ENCODE assay signal across 1 cellular context in the genomic region with DNA sequence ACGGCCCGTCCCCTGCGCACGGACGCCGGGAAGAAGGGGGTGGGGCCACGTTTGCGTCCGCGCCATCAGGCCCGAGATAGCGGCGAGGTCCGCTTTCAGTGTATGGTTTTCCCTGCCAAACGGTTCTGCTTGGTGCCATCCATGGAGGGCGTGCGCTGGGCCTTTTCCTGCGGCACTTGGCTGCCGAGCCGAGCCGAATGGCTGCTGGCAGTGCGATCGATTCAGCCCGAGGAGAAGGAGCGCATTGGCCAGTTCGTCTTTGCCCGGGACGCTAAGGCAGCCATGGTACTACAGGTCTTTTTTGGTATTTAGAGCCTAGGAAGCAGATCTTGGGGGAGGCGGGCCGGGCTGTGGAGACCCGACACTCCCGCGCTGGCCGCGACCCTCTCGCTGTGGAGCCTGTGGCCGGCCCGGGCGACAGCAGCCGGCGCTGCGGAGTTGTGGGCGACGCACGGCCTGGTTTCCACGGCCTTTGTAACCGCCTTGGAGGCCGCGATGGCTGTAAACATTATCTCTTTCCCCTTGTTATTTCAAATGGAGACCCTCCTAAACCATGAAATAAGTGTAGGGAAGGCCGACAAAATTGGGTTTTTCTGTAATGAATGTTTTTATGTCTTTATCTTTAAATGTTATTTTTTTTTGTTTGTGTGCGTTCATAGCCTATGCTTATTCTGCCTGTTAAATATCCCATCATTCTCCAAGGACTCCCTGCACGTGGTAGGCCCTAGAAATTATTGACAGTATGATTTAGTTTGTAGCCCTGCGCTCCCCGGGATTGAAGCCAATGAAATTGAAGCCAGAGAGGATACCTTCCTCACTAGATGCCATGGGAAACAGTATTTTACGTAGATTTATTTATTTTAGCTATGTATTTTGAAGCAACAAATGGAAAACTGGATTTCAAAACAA.
TF ChIP-seq lines count a peak whose summit lies in the region.

A gene with protein sequence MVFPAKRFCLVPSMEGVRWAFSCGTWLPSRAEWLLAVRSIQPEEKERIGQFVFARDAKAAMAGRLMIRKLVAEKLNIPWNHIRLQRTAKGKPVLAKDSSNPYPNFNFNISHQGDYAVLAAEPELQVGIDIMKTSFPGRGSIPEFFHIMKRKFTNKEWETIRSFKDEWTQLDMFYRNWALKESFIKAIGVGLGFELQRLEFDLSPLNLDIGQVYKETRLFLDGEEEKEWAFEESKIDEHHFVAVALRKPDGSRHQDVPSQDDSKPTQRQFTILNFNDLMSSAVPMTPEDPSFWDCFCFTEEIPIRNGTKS (plus strand): TSS at position 54 of the 909 bp plus-strand sequence. CDS start 49 bp downstream, at position 103.

TF ChIP-seq in HepG2, 621 proteins besides CTCF, POLR2A, EP300 and RAD21 (continued from another document and continues in another):
- TF ChIP-seq, protein P1, sequence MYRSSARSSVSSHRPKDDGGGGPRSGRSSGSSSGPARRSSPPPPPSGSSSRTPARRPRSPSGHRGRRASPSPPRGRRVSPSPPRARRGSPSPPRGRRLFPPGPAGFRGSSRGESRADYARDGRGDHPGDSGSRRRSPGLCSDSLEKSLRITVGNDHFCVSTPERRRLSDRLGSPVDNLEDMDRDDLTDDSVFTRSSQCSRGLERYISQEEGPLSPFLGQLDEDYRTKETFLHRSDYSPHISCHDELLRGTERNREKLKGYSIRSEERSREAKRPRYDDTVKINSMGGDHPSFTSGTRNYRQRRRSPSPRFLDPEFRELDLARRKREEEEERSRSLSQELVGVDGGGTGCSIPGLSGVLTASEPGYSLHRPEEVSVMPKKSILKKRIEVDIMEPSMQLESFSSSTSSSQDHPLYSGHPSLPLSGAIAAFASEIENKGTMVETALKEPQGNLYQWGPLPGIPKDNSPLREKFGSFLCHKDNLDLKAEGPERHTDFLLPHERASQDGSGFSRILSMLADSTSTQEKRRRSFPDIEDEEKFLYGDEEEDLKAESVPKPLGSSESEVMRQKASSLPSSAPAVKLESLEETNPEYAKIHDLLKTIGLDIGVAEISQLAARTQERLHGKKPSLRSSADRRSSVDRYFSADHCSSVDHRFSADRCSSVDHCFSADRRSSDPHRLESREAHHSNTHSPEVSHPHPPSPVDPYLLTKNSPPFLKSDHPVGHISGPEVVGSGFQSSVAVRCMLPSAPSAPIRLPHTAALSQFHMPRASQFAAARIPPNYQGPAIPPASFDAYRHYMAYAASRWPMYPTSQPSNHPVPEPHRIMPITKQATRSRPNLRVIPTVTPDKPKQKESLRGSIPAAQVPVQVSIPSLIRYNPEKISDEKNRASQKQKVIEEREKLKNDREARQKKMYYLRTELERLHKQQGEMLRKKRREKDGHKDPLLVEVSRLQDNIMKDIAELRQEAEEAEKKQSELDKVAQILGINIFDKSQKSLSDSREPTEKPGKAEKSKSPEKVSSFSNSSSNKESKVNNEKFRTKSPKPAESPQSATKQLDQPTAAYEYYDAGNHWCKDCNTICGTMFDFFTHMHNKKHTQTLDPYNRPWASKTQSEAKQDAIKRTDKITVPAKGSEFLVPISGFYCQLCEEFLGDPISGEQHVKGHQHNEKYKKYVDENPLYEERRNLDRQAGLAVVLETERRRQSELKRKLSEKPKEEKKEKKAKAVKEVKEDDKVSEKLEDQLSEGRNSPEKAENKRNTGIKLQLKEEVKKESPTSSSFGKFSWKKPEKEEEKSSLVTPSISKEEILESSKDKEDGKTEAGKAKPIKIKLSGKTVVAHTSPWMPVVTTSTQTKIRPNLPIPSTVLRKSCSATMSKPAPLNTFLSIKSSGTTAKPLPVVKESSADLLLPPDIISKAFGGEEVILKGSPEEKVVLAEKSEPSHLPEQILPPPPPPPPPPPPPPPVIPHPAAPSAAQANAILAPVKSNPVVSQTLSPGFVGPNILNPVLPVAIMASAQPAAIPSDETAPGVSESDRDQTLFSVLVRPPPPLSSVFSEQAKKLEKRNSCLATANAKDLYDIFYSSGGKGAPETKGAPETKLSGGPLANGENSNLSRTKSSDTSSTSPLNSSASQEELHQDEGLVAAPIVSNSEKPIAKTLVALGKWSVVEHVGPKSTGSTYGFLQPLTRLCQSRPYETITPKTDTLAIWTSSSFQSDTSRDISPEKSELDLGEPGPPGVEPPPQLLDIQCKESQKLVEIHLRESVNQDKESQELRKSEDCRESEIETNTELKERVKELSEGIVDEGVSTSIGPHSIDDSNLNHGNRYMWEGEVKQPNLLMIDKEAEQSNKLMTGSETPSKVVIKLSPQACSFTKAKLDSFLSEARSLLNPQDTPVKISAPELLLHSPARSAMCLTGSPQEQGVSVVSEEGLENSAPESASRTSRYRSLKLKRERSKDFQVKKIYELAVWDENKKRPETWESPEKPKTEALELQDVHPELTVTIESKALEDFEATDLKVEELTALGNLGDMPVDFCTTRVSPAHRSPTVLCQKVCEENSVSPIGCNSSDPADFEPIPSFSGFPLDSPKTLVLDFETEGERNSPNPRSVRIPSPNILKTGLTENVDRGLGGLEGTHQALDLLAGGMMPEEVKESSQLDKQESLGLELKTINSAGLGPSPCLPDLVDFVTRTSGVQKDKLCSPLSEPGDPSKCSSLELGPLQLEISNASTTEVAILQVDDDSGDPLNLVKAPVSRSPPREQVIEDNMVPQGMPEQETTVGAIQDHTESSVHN (CRISPR knock-in tag; IDR thresholded peaks at IDR 0.05): no peak
- TF ChIP-seq, protein P2, sequence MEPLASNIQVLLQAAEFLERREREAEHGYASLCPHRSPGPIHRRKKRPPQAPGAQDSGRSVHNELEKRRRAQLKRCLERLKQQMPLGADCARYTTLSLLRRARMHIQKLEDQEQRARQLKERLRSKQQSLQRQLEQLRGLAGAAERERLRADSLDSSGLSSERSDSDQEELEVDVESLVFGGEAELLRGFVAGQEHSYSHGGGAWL (CRISPR knock-in tag; IDR thresholded peaks at IDR 0.05): peak; percentile 77
- TF ChIP-seq SOX5 (CRISPR knock-in tag; IDR thresholded peaks at IDR 0.05; ENCODE audit: borderline replicate concordance): no peak
- TF ChIP-seq, protein P3, sequence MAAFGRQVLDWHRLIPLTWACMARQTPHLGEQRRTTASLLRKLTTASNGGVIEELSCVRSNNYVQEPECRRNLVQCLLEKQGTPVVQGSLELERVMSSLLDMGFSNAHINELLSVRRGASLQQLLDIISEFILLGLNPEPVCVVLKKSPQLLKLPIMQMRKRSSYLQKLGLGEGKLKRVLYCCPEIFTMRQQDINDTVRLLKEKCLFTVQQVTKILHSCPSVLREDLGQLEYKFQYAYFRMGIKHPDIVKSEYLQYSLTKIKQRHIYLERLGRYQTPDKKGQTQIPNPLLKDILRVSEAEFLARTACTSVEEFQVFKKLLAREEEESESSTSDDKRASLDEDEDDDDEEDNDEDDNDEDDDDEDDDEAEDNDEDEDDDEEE (CRISPR knock-in tag; IDR thresholded peaks at IDR 0.05): 0 out of 2 replicates have a peak, but pooled peaks have one; percentile 48
- TF ChIP-seq, protein P4, sequence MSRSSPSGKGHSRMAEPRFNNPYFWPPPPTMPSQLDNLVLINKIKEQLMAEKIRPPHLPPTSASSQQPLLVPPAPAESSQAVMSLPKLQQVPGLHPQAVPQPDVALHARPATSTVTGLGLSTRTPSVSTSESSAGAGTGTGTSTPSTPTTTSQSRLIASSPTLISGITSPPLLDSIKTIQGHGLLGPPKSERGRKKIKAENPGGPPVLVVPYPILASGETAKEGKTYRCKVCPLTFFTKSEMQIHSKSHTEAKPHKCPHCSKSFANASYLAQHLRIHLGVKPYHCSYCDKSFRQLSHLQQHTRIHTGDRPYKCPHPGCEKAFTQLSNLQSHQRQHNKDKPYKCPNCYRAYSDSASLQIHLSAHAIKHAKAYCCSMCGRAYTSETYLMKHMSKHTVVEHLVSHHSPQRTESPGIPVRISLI (CRISPR knock-in tag; IDR thresholded peaks at IDR 0.05; ENCODE audit: borderline replicate concordance): peak; percentile 34; the same call in 1 of the 2 replicates
- peak; percentile 79 for TF ChIP-seq YEATS4 (CRISPR knock-in tag; IDR thresholded peaks at IDR 0.05; ENCODE audit: borderline replicate concordance)
- TF ChIP-seq ZNF761 (CRISPR knock-in tag; conservative IDR thresholded peaks at IDR 0.05): peak; percentile 92; the same call in 1 of the 2 replicates
- TF ChIP-seq ZNF816 (CRISPR knock-in tag; IDR thresholded peaks at IDR 0.05; ENCODE audit: borderline replicate concordance): 0 out of 2 replicates have a peak, but pooled peaks have one; percentile 49
- TF ChIP-seq, protein P5, sequence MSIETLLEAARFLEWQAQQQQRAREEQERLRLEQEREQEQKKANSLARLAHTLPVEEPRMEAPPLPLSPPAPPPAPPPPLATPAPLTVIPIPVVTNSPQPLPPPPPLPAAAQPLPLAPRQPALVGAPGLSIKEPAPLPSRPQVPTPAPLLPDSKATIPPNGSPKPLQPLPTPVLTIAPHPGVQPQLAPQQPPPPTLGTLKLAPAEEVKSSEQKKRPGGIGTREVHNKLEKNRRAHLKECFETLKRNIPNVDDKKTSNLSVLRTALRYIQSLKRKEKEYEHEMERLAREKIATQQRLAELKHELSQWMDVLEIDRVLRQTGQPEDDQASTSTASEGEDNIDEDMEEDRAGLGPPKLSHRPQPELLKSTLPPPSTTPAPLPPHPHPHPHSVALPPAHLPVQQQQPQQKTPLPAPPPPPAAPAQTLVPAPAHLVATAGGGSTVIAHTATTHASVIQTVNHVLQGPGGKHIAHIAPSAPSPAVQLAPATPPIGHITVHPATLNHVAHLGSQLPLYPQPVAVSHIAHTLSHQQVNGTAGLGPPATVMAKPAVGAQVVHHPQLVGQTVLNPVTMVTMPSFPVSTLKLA (IDR thresholded peaks at IDR 0.05): peak; percentile 51
- TF ChIP-seq MTA3 (CRISPR knock-in tag; IDR thresholded peaks at IDR 0.05): no peak
- 0 out of 2 replicates have a peak, but pooled peaks have one; percentile 25 for TF ChIP-seq KLF15 (CRISPR knock-in tag; IDR thresholded peaks at IDR 0.05; ENCODE audit: borderline replicate concordance)
- TF ChIP-seq, protein P6, sequence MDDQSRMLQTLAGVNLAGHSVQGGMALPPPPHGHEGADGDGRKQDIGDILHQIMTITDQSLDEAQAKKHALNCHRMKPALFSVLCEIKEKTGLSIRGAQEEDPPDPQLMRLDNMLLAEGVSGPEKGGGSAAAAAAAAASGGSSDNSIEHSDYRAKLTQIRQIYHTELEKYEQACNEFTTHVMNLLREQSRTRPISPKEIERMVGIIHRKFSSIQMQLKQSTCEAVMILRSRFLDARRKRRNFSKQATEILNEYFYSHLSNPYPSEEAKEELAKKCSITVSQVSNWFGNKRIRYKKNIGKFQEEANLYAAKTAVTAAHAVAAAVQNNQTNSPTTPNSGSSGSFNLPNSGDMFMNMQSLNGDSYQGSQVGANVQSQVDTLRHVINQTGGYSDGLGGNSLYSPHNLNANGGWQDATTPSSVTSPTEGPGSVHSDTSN (CRISPR knock-in tag; IDR thresholded peaks at IDR 0.05; ENCODE audit: borderline replicate concordance): 0 out of 2 replicates have a peak, but pooled peaks have one; percentile 20
- TF ChIP-seq RXRB (CRISPR knock-in tag; IDR thresholded peaks at IDR 0.05; ENCODE audit: borderline replicate concordance): peak; percentile 20; the same call in 1 of the 2 replicates
- 0 out of 2 replicates have a peak, but pooled peaks have one; percentile 12 for TF ChIP-seq ETV5 (CRISPR knock-in tag; IDR thresholded peaks at IDR 0.05; ENCODE audit: borderline replicate concordance)
- peak; percentile 76 for TF ChIP-seq SAP130 (CRISPR knock-in tag; IDR thresholded peaks at IDR 0.05; ENCODE audit: low read depth)
- peak; percentile 53 for TF ChIP-seq PTBP1 (IDR thresholded peaks at IDR 0.05; ENCODE audit: low read depth, low read length, poor library complexity, severe bottlenecking)
- 0 out of 2 replicates have a peak, but pooled peaks have one; percentile 33 for TF ChIP-seq HOXD1 (CRISPR knock-in tag; IDR thresholded peaks at IDR 0.05)
- TF ChIP-seq KLF11 (CRISPR knock-in tag; IDR thresholded peaks at IDR 0.05): peak; percentile 24; the same call in 1 of the 2 replicates
- peak; percentile 41; the same call in 1 of the 2 replicates for TF ChIP-seq ZNF709 (CRISPR knock-in tag; IDR thresholded peaks at IDR 0.05)
- no peak; the same call in 2 of the 3 replicates for TF ChIP-seq MXI1 (IDR thresholded peaks at IDR 0.05; ENCODE audit: borderline replicate concordance, low read depth, low read length)
- TF ChIP-seq, protein P7, sequence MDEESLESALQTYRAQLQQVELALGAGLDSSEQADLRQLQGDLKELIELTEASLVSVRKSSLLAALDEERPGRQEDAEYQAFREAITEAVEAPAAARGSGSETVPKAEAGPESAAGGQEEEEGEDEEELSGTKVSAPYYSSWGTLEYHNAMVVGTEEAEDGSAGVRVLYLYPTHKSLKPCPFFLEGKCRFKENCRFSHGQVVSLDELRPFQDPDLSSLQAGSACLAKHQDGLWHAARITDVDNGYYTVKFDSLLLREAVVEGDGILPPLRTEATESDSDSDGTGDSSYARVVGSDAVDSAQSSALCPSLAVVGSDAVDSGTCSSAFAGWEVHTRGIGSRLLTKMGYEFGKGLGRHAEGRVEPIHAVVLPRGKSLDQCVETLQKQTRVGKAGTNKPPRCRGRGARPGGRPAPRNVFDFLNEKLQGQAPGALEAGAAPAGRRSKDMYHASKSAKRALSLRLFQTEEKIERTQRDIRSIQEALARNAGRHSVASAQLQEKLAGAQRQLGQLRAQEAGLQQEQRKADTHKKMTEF (CRISPR knock-in tag; IDR thresholded peaks at IDR 0.05): peak; percentile 80; the same call in 1 of the 2 replicates
- TF ChIP-seq SP1 (IDR thresholded peaks at IDR 0.05): no peak
- TF ChIP-seq SP1 (CRISPR knock-in tag; IDR thresholded peaks at IDR 0.05): peak; percentile 67
- 0 out of 2 replicates have a peak, but pooled peaks have one; percentile 26 for TF ChIP-seq MEIS2 (CRISPR knock-in tag; IDR thresholded peaks at IDR 0.05)
- 0 out of 2 replicates have a peak, but pooled peaks have one; percentile 71 for TF ChIP-seq EED (CRISPR knock-in tag; IDR thresholded peaks at IDR 0.05)
- peak; percentile 61 for TF ChIP-seq YY1 (IDR thresholded peaks at IDR 0.05; ENCODE audit: insufficient read depth, insufficient replicate concordance, low read depth, low read length)
- TF ChIP-seq ZNF205 (CRISPR knock-in tag; IDR thresholded peaks at IDR 0.05): peak; percentile 50; the same call in 1 of the 2 replicates
- TF ChIP-seq, protein P8, sequence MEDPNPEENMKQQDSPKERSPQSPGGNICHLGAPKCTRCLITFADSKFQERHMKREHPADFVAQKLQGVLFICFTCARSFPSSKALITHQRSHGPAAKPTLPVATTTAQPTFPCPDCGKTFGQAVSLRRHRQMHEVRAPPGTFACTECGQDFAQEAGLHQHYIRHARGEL (CRISPR knock-in tag; IDR thresholded peaks at IDR 0.05): no peak
- 0 out of 2 replicates have a peak, but pooled peaks have one; percentile 53 for TF ChIP-seq ARHGAP35 (CRISPR knock-in tag; IDR thresholded peaks at IDR 0.05; ENCODE audit: borderline replicate concordance)
